Comparison of ENCODE assay signal across 30 cellular contexts in the genomic region with DNA sequence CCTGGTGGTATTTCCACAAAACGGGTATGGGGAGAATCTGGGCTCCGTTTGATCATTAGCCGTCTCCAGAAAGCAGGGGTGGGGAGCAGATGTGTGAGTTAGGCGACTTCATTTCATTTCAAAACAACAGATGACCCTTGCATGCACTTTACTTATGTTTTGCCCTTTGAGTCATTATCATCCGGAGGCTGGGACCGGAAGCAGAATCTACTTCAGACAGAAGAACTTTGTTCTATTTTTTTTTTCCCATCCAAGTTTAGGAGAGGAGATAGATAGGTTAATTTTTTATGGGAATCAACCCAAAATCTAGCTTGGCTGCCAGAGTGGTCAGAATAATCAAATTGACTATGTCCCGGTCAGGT. TPM values are rescaled to one million over a fixed set of nuclear protein-coding genes. Genes with fewer than 3 reads are reported as not detected.
DNase-seq lines count a peak whose midpoint lies in the region; ATAC-seq, FAIRE-seq and TF ChIP-seq lines count a peak whose summit lies in the region.
"Had no signal": no experiment of that assay in that cellular context is flagged by ENCODE, and none has a peak within 500 bp of the region (broad histone marks: within the 10 kb centered on the region; RNA-seq: fewer than 3 reads in every experiment).

No MANE protein-coding gene starts in this region.

- H3K27me3 ChIP-seq in GM23338 (ENCODE audit: insufficient read depth), result no peaks in the 10 kb centered on the region
- H3K27me3 ChIP-seq in left ventricle myocardium inferior (ENCODE audit: low read depth), result no peaks in the 10 kb centered on the region
- no peaks in the 10 kb centered on the region for H3K27me3 ChIP-seq in spleen (replicated peaks in 1 of 7)
- H3K27me3 ChIP-seq: cardiac muscle cell, pancreas, uterus had no signal

- H3K4me3 ChIP-seq in AG10803 (ENCODE audit: low read length) (no peak overlapping the region), GM23338 (no peak overlapping the region), left ventricle myocardium inferior (no peak overlapping the region), spleen (no peak overlapping the region)
- H3K4me3 ChIP-seq: cardiac muscle cell, coronary artery, GM12878, pancreas, PC-9, uterus had no signal

- no peaks in the 10 kb centered on the region; the same call in 1 of the 2 replicates for H3K4me1 ChIP-seq in GM23338 (ENCODE audit: insufficient read depth)
- peaks cover 12% of the 10 kb centered on the region for H3K4me1 ChIP-seq in left ventricle myocardium inferior
- no peaks in the 10 kb centered on the region for H3K4me1 ChIP-seq in spleen
- H3K4me1 ChIP-seq: pancreas, uterus had no signal

- H3K9me3 Mint-ChIP-seq in GM23338, result peaks cover 11% of the 10 kb centered on the region
- H3K9me3 Mint-ChIP-seq: CD4-positive, alpha-beta T cell; effector memory CD8-positive, alpha-beta T cell; stimulated activated naive CD8-positive, alpha-beta T cell treated with anti-CD3 and anti-CD28 coated beads, Interleukin-15, amount 100 ng/mL, for 72 hours; T-helper 2 cell treated with Interferon-gamma antibody and Interleukin-4, amounts not matched to agents 5 μg/mL and 100 μg/mL, for 36 hours had no signal

- H3K79me2 ChIP-seq in GM23338 (replicated peaks; ENCODE audit: insufficient read depth), result no peaks in the 10 kb centered on the region

- intact Hi-C loops in left ventricle myocardium inferior (cut with micrococcal nuclease), result no loop called here
- intact Hi-C loops in spleen (cut with DNase I; ENCODE audit: low total_unique reads), result loop anchor here (5.0 kb wide), 1 partner anchor 317 kb away; no protein-coding TSS in a partner anchor

- no peaks in the 10 kb centered on the region for H3K36me3 ChIP-seq in GM23338 (ENCODE audit: insufficient read depth)
- H3K36me3 ChIP-seq in left ventricle myocardium inferior, result no peaks in the 10 kb centered on the region
- H3K36me3 ChIP-seq in spleen, result no peaks in the 10 kb centered on the region
- H3K36me3 ChIP-seq: cardiac muscle cell, pancreas, uterus had no signal

- WGBS in spleen, 5 donors, result 66 to 76% (median 74%) methylated on average over 7 of the region's 7 CpGs

- H3K36me3 Mint-ChIP-seq in GM23338 (ENCODE audit: low read depth), result no peaks in the 10 kb centered on the region; the same call in 2 of the 3 replicates

- H3K27me3 Mint-ChIP-seq in GM23338 (ENCODE audit: insufficient read depth, low read depth, poor library complexity), result no peaks in the 10 kb centered on the region

- no peak for TF ChIP-seq POLR2A in spleen (IDR thresholded peaks at IDR 0.05)

- ATAC-seq in GM23338 (no peak), GM18520 (IDR thresholded peaks at IDR 0.05; ENCODE audit: unreplicated experiment) (no peak), GM19023 (IDR thresholded peaks at IDR 0.05; ENCODE audit: unreplicated experiment) (no peak)
- ATAC-seq: activated CD8-positive, alpha-beta T cell treated with anti-CD3 and anti-CD28 coated beads for 36 hours; effector memory CD8-positive, alpha-beta T cell; GM12878; pancreas; stimulated activated naive CD8-positive, alpha-beta T cell treated with anti-CD3 and anti-CD28 coated beads, Interleukin-15, amount 100 ng/mL, for 72 hours had no signal

- peak overlapping the region; percentile 43; the same call in 1 of the 2 replicates for H2AFZ ChIP-seq in GM23338
- H2AFZ ChIP-seq: PC-9 had no signal

- H4K20me1 ChIP-seq in GM23338 (replicated peaks; ENCODE audit: insufficient read depth), result no peaks in the 10 kb centered on the region

- H3K4me1 Mint-ChIP-seq in GM23338, result peaks cover 4% of the 10 kb centered on the region; the same call in 2 of the 3 replicates

- no peaks in the 10 kb centered on the region for H3K9me3 ChIP-seq in left ventricle myocardium inferior (replicated peaks)
- H3K9me3 ChIP-seq in spleen, result peaks cover 0 to 4% (median 0%) of the 10 kb centered on the region in 8 donors
- H3K9me3 ChIP-seq: pancreas, uterus had no signal

- no peak overlapping the region; the same call in 1 of the 2 replicates for H3K27ac Mint-ChIP-seq in GM23338
- H3K27ac Mint-ChIP-seq: activated CD8-positive, alpha-beta T cell treated with anti-CD3 and anti-CD28 coated beads for 36 hours; CD4-positive, alpha-beta T cell; effector memory CD8-positive, alpha-beta T cell; stimulated activated naive CD8-positive, alpha-beta T cell treated with anti-CD3 and anti-CD28 coated beads, Interleukin-15, amount 100 ng/mL, for 72 hours; T-helper 2 cell treated with Interferon-gamma antibody and Interleukin-4, amounts not matched to agents 5 μg/mL and 100 μg/mL, for 36 hours had no signal

- TF ChIP-seq CTCF in AG10803 (conservative IDR thresholded peaks at IDR 0.05; ENCODE audit: low read length), result no peak
- TF ChIP-seq CTCF in GM23338 (conservative IDR thresholded peaks at IDR 0.05; ENCODE audit: low read depth in 2 of 2), result no peak
- TF ChIP-seq CTCF in left ventricle myocardium inferior (IDR thresholded peaks at IDR 0.05; ENCODE audit: borderline replicate concordance), result no peak
- no peak for TF ChIP-seq CTCF in spleen (IDR thresholded peaks at IDR 0.05 in 8 of 11, conservative IDR thresholded peaks at IDR 0.05 in 3 of 11)

- H3K4me3 Mint-ChIP-seq in GM23338, result no peak overlapping the region
- H3K4me3 Mint-ChIP-seq: activated CD8-positive, alpha-beta T cell treated with anti-CD3 and anti-CD28 coated beads for 36 hours; CD4-positive, alpha-beta T cell; effector memory CD8-positive, alpha-beta T cell; neural crest cell; stimulated activated naive CD8-positive, alpha-beta T cell treated with anti-CD3 and anti-CD28 coated beads, Interleukin-15, amount 100 ng/mL, for 72 hours; T-helper 2 cell treated with Interferon-gamma antibody and Interleukin-4, amounts not matched to agents 5 μg/mL and 100 μg/mL, for 36 hours had no signal

- no peak overlapping the region for H3K27ac ChIP-seq in GM23338 (ENCODE audit: low read depth)
- peak overlapping the region; percentile 60 for H3K27ac ChIP-seq in left ventricle myocardium inferior (replicated peaks)
- H3K27ac ChIP-seq in spleen, result no peak overlapping the region
- H3K27ac ChIP-seq: cardiac muscle cell, coronary artery, pancreas, PC-9, uterus had no signal

- FAIRE-seq in frontal cortex (lab: Jason Lieb, UNC), result no peak
- FAIRE-seq: GM12878, pancreas had no signal

- H3K4me2 ChIP-seq in GM23338, result no peak overlapping the region
- H3K4me2 ChIP-seq: PC-9 had no signal

- DNase-seq in AG10803 (ENCODE audit: low read depth), result peak; percentile 1
- DNase-seq in GM23338 (ENCODE audit: low spot score), result no peak
- DNase-seq in dermis blood vessel endothelial cell, result peak; percentile 51
- DNase-seq in left ventricle myocardium inferior, result no peak
- no peak for DNase-seq in spleen
- DNase-seq in frontal cortex (ENCODE audit: low spot score in 2 of 2), result no peak
- DNase-seq: activated CD8-positive, alpha-beta memory T cell treated with anti-CD3 and anti-CD28 coated beads, Interleukin-2, amount 50 U/mL, for 48 hours; activated CD8-positive, alpha-beta T cell treated with anti-CD3 and anti-CD28 coated beads for 36 hours; activated naive CD4-positive, alpha-beta T cell treated with anti-CD3 and anti-CD28 coated beads, Interleukin-2, amount 50 U/mL, for 16 hours; amygdala; CD4-positive, alpha-beta T cell; effector memory CD8-positive, alpha-beta T cell; erythroblast; H7; MM.1S; NCI-H1930; NCI-H526; pancreas; PC-9; SHP77; stimulated activated CD8-positive, alpha-beta memory T cell treated with anti-CD3 and anti-CD28 coated beads, Interleukin-4, amount 100 ng/mL, for 48 hours; stimulated activated naive CD8-positive, alpha-beta T cell treated with anti-CD3 and anti-CD28 coated beads, Interleukin-15, amount 100 ng/mL, for 72 hours; uterus had no signal

- no peaks in the 10 kb centered on the region for H3K9me2 ChIP-seq in GM23338 (ENCODE audit: insufficient read depth)

- H3F3A ChIP-seq in GM23338 (replicated peaks; ENCODE audit: low read depth), result no peaks in the 10 kb centered on the region

TF ChIP-seq in GM23338, 12 proteins besides CTCF, POLR2A, EP300 and RAD21 (continues in another document):
- no peak for TF ChIP-seq ETS1 (IDR thresholded peaks at IDR 0.05)

RNA-seq across cellular contexts. Expression of gene CMAS, which starts 31.3 kb away (rescaled TPM):
- 61.2 and 62.9 TPM in 2 replicates for total RNA-seq in GM23338 (2014; rRNA removed; shearing (Covaris generic))
- 115 and 118 TPM in 2 replicates for polyA plus RNA-seq in GM23338 (2016; fragmentation: Nextera tagmentation; extraction: Ambion mirVana)
- 19.4 and 36.8 TPM in 2 replicates for total RNA-seq in dermis blood vessel endothelial cell
- 34.8 TPM for total RNA-seq in left ventricle myocardium inferior
- total RNA-seq in spleen, result 10 to 100 TPM; 21.6 to 28.8 (median 26.4) TPM
- 10 to 100 TPM; 18.7 to 30.7 (median 24.3) TPM for polyA plus RNA-seq in spleen
- 52.2 TPM for total RNA-seq in frontal cortex

Comparison
In these comparisons a context has a peak if more than half of its experiments do, and no peak if none do; other contexts are left out.
1. DNase-seq: peak in AG10803 (single experiment) and dermis blood vessel endothelial cell (single experiment); none in GM23338 (single experiment), left ventricle myocardium inferior (single experiment), spleen (single experiment) and frontal cortex (0 of 2).